ENCODE assay signal across 9 cellular contexts in the genomic region with DNA sequence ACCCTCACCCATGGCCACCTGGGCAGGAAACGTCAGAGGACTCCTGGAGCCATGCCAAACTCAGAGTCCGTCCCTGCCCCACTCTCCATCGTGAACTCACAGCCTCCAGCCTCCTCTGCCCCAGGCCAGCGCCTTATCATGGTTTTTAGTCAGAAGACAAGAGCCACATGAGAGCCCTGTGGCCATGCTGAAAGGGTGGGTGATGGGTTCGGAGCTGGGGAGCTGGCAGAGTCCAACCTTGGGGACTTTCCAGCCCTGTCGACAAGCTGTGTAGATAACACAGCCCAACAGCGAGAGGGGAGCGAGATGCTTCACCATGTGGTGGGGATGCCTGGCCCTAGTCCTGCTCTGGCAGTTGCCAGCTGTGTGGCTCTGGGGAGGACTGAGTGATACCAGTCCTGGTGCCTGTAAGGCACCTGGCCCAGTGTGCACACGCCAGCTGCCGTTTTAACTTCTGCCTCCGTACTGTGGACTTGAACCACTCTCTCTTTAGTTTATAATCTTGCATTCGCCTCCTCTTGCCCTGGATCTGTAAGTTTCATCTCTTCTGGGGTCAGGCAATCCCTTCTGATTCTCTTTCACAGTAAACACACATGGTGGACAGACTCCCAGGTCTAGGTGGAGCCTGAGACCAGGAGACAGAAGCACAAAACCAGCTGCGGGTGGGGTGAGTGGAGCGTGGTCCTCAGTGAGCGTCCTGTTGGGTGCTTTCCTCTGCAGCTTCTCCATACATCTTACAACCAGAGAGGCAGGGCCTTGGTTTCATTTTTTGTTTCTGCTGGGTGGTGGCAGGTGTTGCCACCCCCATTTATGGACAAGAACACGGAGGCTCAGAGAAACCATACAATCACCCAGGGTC. TPM values are rescaled to one million over a fixed set of nuclear protein-coding genes. Genes with fewer than 3 reads are reported as not detected.
A peak's percentile ranks its signal among the peaks of the same experiment; 100 is the strongest.
DNase-seq lines count a peak whose midpoint lies in the region; ATAC-seq and TF ChIP-seq lines count a peak whose summit lies in the region.
"Had no signal": no experiment of that assay in that cellular context is flagged by ENCODE, and none has a peak within 500 bp of the region (broad histone marks: within the 10 kb centered on the region; RNA-seq: fewer than 3 reads in every experiment).

No MANE protein-coding gene starts in this region.

- no peaks in the 10 kb centered on the region for H3K9me3 ChIP-seq in smooth muscle cell (replicated peaks; ENCODE audit: low read depth)

- no peaks in the 10 kb centered on the region for H3K27me3 ChIP-seq in smooth muscle cell (ENCODE audit: low read depth)

- DNase-seq in left ventricle myocardium superior (peak; percentile 73), smooth muscle cell (lab: John Stamatoyannopoulos, UW; ENCODE audit: unreplicated experiment) (no peak), amniotic stem cell (lab: John Stamatoyannopoulos, UW) (no peak), NCI-H1092 treated with DMSO at 0.1 percent for 48 hours (lab: John Stamatoyannopoulos, UW) (no peak), 8988T (no peak)

- no peaks in the 10 kb centered on the region for H3K4me1 ChIP-seq in smooth muscle cell (ENCODE audit: low read depth)

- H4K20me1 ChIP-seq in smooth muscle cell (ENCODE audit: low read depth), result no peaks in the 10 kb centered on the region

- H3F3A ChIP-seq in smooth muscle cell (ENCODE audit: low read depth), result no peaks in the 10 kb centered on the region

- ATAC-seq in GM18502 (IDR thresholded peaks at IDR 0.05; ENCODE audit: poor library complexity, unreplicated experiment) (peak; percentile 77), GM21367 (IDR thresholded peaks at IDR 0.05; ENCODE audit: unreplicated experiment) (peak; percentile 68), HG03520 (IDR thresholded peaks at IDR 0.05; ENCODE audit: unreplicated experiment) (peak; percentile 73), left ventricle myocardium superior (peak; percentile 96)

- WGBS in smooth muscle cell (ENCODE audit: low lambda C conversion rate), result 88% methylated on average over 16 of the region's 16 CpGs

- no peak overlapping the region for H3K27ac ChIP-seq in smooth muscle cell (ENCODE audit: low read depth)

- intact Hi-C loops in left ventricle myocardium superior (cut with micrococcal nuclease), result no loop called here

- H3K79me2 ChIP-seq in smooth muscle cell (ENCODE audit: low read depth), result no peaks in the 10 kb centered on the region

- no peaks in the 10 kb centered on the region for H3K36me3 ChIP-seq in smooth muscle cell (ENCODE audit: low read depth)

- H3K4me3 ChIP-seq in smooth muscle cell, result no peak overlapping the region

- H3K9ac ChIP-seq in smooth muscle cell (ENCODE audit: low read depth), result no peak overlapping the region

- no peak for TF ChIP-seq CTCF in smooth muscle cell (IDR thresholded peaks at IDR 0.05; ENCODE audit: borderline replicate concordance, insufficient read depth, poor library complexity, severe bottlenecking)

- no peak overlapping the region for H2AFZ ChIP-seq in smooth muscle cell (ENCODE audit: low read depth)

- H3K4me2 ChIP-seq in smooth muscle cell, result no peak overlapping the region

RNA-seq across cellular contexts. Expression of gene RIN3, which starts 55.3 kb away (rescaled TPM):
- total RNA-seq in left ventricle myocardium superior (14.7 TPM), smooth muscle cell (1.7 and 2.7 TPM in 2 replicates)
- 3.8 and 8.0 TPM in 2 replicates for polyA plus RNA-seq in smooth muscle cell
- polyA plus RNA-seq: neural cell had no signal
